21 cellular contexts compared by ENCODE assay signal in the genomic region with DNA sequence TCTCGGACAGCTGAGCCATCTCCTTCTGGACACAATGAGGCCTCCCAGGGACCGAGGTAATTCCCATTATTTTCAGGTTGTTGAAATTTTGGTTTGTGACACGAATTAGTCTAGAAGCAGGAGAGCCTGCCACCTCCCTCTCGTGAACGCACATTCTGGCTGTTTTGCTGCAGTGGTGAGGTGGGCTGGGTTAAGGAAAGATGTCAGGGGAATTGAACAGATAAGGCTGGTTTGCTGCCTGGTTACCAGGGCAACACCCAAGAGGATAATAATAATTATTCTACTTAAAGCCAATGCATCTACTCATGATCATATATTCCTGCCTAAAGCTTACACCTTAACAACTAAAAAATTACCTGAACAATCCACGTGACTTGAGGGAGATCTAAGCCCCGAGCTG. TPM values are rescaled to one million over a fixed set of nuclear protein-coding genes. Genes with fewer than 3 reads are reported as not detected.
"Had no signal": no experiment of that assay in that cellular context is flagged by ENCODE, and none has a peak within 500 bp of the region (broad histone marks: within the 10 kb centered on the region; RNA-seq: fewer than 3 reads in every experiment).

No MANE protein-coding gene starts in this region.

- DNase-seq: activated CD4-positive, alpha-beta T cell treated with anti-CD3 and anti-CD28 coated beads for 36 hours; activated CD8-positive, alpha-beta memory T cell treated with anti-CD3 and anti-CD28 coated beads, Interleukin-2, amount 50 U/mL, for 48 hours; activated gamma-delta T cell; activated naive CD8-positive, alpha-beta T cell treated with anti-CD3 and anti-CD28 coated beads for 36 hours; activated T-cell treated with anti-CD3 and anti-CD28 coated beads, Interleukin-2, amount 50 U/mL, for 72 hours; amygdala; effector CD8-positive, alpha-beta T cell; hippocampal formation; kidney; left ventricle myocardium inferior; nucleus accumbens; right cardiac atrium; spleen had no signal

- H3K27me3 Mint-ChIP-seq: activated CD4-positive, alpha-beta T cell treated with anti-CD3 and anti-CD28 coated beads for 36 hours; activated naive CD8-positive, alpha-beta T cell treated with anti-CD3 and anti-CD28 coated beads for 36 hours; memory B cell; natural killer cell treated with Interleukin-12 subunit alpha and Interleukin-12 subunit beta and Interleukin-15 and Interleukin-18, amount 100 ng/mL, for 72 hours; progenitor cell of endocrine pancreas; stimulated activated naive CD8-positive, alpha-beta T cell treated with anti-CD3 and anti-CD28 coated beads, Interleukin-15, Interleukin-2, amounts not matched to agents 100 ng/mL and 50 ng/mL, for 24 hours had no signal

- H3K27ac ChIP-seq: left ventricle myocardium inferior, spleen, suprapubic skin had no signal

- H3K4me3 Mint-ChIP-seq: activated CD4-positive, alpha-beta T cell treated with anti-CD3 and anti-CD28 coated beads for 36 hours; activated naive CD8-positive, alpha-beta T cell treated with anti-CD3 and anti-CD28 coated beads for 36 hours; activated T-cell treated with anti-CD3 and anti-CD28 coated beads, Interleukin-2, amount 50 U/mL, for 72 hours; brain; memory B cell; natural killer cell treated with Interleukin-12 subunit alpha and Interleukin-12 subunit beta and Interleukin-15 and Interleukin-18, amount 100 ng/mL, for 72 hours; stimulated activated naive CD8-positive, alpha-beta T cell treated with anti-CD3 and anti-CD28 coated beads, Interleukin-15, Interleukin-2, amounts not matched to agents 100 ng/mL and 50 ng/mL, for 24 hours had no signal

- H3K9me3 ChIP-seq: left ventricle myocardium inferior, spleen, suprapubic skin had no signal

- H3K27me3 ChIP-seq: spleen, suprapubic skin had no signal

- ATAC-seq: activated CD4-positive, alpha-beta T cell treated with anti-CD3 and anti-CD28 coated beads for 36 hours; activated T-cell treated with anti-CD3 and anti-CD28 coated beads, Interleukin-2, amount 50 U/mL, for 72 hours; natural killer cell treated with Interleukin-12 subunit alpha and Interleukin-12 subunit beta and Interleukin-15 and Interleukin-18, amount 100 ng/mL, for 72 hours; right cardiac atrium had no signal

- H3K9me3 Mint-ChIP-seq: activated naive CD8-positive, alpha-beta T cell treated with anti-CD3 and anti-CD28 coated beads for 36 hours; activated T-cell treated with anti-CD3 and anti-CD28 coated beads, Interleukin-2, amount 50 U/mL, for 72 hours; brain; memory B cell; natural killer cell treated with Interleukin-12 subunit alpha and Interleukin-12 subunit beta and Interleukin-15 and Interleukin-18, amount 100 ng/mL, for 72 hours; stimulated activated naive CD8-positive, alpha-beta T cell treated with anti-CD3 and anti-CD28 coated beads, Interleukin-15, Interleukin-2, amounts not matched to agents 100 ng/mL and 50 ng/mL, for 24 hours had no signal

- H3K4me1 Mint-ChIP-seq: activated CD4-positive, alpha-beta T cell treated with anti-CD3 and anti-CD28 coated beads for 36 hours; activated naive CD8-positive, alpha-beta T cell treated with anti-CD3 and anti-CD28 coated beads for 36 hours; memory B cell had no signal

- H3K4me1 ChIP-seq: left ventricle myocardium inferior, spleen, suprapubic skin had no signal

- H3K4me3 ChIP-seq: left ventricle myocardium inferior, spleen, suprapubic skin had no signal

- H3K27ac Mint-ChIP-seq: activated CD4-positive, alpha-beta T cell treated with anti-CD3 and anti-CD28 coated beads for 36 hours; activated naive CD8-positive, alpha-beta T cell treated with anti-CD3 and anti-CD28 coated beads for 36 hours; activated T-cell treated with anti-CD3 and anti-CD28 coated beads, Interleukin-2, amount 50 U/mL, for 72 hours; memory B cell; natural killer cell treated with Interleukin-12 subunit alpha and Interleukin-12 subunit beta and Interleukin-15 and Interleukin-18, amount 100 ng/mL, for 72 hours; progenitor cell of endocrine pancreas; stimulated activated naive CD8-positive, alpha-beta T cell treated with anti-CD3 and anti-CD28 coated beads, Interleukin-15, Interleukin-2, amounts not matched to agents 100 ng/mL and 50 ng/mL, for 24 hours had no signal

RNA-seq across cellular contexts. Expression of gene BARHL1, which starts 49.3 kb away (rescaled TPM):
- total RNA-seq: activated CD4-positive, alpha-beta T cell treated with anti-CD3 and anti-CD28 coated beads for 36 hours; activated naive CD8-positive, alpha-beta T cell treated with anti-CD3 and anti-CD28 coated beads for 36 hours; activated T-cell treated with anti-CD3 and anti-CD28 coated beads, Interleukin-2, amount 50 U/mL, for 72 hours; glomerular endothelial cell; kidney; left ventricle myocardium inferior; natural killer cell treated with Interleukin-12 subunit alpha and Interleukin-12 subunit beta and Interleukin-15 and Interleukin-18, amount 100 ng/mL, for 72 hours; progenitor cell of endocrine pancreas; right cardiac atrium; spleen; suprapubic skin; T-helper 1 cell treated with Interleukin-12 subunit alpha and Interleukin-12 subunit beta and Interleukin-4 antibody, amounts not matched to agents 30 ng/mL and 1 ng/mL, for 36 hours had no signal
- polyA plus RNA-seq: right cardiac atrium, spleen had no signal
